Comparison of ENCODE assay signal across 8 cellular contexts in the genomic region with DNA sequence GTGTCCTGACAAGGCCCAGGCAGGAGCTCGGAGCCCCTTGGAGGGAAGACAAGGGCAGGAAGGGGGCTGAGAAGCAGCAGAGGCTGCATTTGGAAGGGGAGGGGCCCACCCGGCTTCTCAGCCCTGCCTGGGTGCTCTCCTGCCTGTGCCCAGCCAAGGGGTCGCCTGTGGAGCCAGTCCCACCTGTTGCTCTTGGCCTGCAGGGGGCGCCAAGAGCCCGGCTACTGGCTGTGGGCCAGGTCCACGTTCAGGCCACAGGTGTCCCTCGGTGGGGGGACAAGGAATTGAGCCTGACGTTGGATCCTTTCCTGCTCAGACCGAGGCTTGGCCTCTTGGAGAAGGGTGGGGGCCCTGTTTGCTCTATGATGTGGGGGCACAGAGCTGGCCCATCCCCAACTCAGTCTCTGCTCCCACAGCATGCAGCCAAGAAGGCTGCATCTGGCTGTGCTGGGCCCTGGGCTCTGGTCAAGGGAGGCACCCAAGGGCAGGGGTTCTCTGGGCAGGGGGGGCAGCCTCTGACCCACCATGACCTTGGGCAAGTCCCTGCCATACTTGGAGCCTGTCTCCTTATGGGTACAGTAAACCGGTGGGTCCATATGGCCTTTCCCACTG. TPM values are rescaled to one million over a fixed set of nuclear protein-coding genes. Genes with fewer than 3 reads are reported as not detected.
DNase-seq lines count a peak whose midpoint lies in the region; ATAC-seq and TF ChIP-seq lines count a peak whose summit lies in the region.

No MANE protein-coding gene starts in this region.

- TF ChIP-seq CTCF in fibroblast of mammary gland (conservative IDR thresholded peaks at IDR 0.05; ENCODE audit: control insufficient read depth, insufficient read depth, low read depth, low read length), result peak; percentile 54
- peak; percentile 43 to 79 (median 69) for TF ChIP-seq CTCF in gastrocnemius medialis (IDR thresholded peaks at IDR 0.05 in 4 of 5, conservative IDR thresholded peaks at IDR 0.05 in 1 of 5)

- H3K4me3 ChIP-seq in fibroblast of mammary gland (ENCODE audit: control insufficient read depth, low read depth, low read length) (no peak overlapping the region), gastrocnemius medialis (no peak overlapping the region)

- ATAC-seq in gastrocnemius medialis (peak in 1 of 2 donors; percentile 37), HG02798 (IDR thresholded peaks at IDR 0.05; ENCODE audit: poor library complexity, unreplicated experiment) (no peak), HG03520 (IDR thresholded peaks at IDR 0.05; ENCODE audit: unreplicated experiment) (no peak)

- no peaks in the 10 kb centered on the region for H3K36me3 ChIP-seq in gastrocnemius medialis

- TF ChIP-seq POLR2A in gastrocnemius medialis (IDR thresholded peaks at IDR 0.05), result no peak

- no peaks in the 10 kb centered on the region for H3K9me3 ChIP-seq in gastrocnemius medialis

- peaks cover 20 to 25% of the 10 kb centered on the region in 2 donors for H3K4me1 ChIP-seq in gastrocnemius medialis

- peak overlapping the region in 2 of 4 donors; percentile 69 to 79 for H3K27ac ChIP-seq in gastrocnemius medialis

- in situ Hi-C loops in gastrocnemius medialis (cut with MboI; ENCODE audit: low sequenced_read_pairs in 4 of 4), result no loop called here

- no peaks in the 10 kb centered on the region for H3K27me3 ChIP-seq in gastrocnemius medialis

- intact Hi-C loops in gastrocnemius medialis (cut with DNase I; ENCODE audit: low total_unique reads), result loop anchor here (10.0 kb wide), 1 partner anchor 143 kb away; no protein-coding TSS in a partner anchor

- DNase-seq in NCI-H1436 (lab: John Stamatoyannopoulos, UW), result peak; percentile 46
- DNase-seq in NCI-H1436 treated with DMSO at 0.1 percent for 48 hours (lab: John Stamatoyannopoulos, UW), result no peak
- DNase-seq in NCI-H345 treated with DMSO at 0.1 percent for 48 hours (lab: John Stamatoyannopoulos, UW; ENCODE audit: unreplicated experiment), result peak; percentile 14
- DNase-seq in activated T-cell treated with anti-CD3 and anti-CD28 coated beads for 1 hour (ENCODE audit: low read depth), result peak; percentile 40
- no peak for DNase-seq in fibroblast of mammary gland (ENCODE audit: low read depth)
- peak in 1 of 2 donors; percentile 25 for DNase-seq in gastrocnemius medialis

RNA-seq across cellular contexts. Expression of a gene that starts 10.9 kb away (rescaled TPM):
- 1 to 10 TPM in 1 of 4 donors, under 1 TPM in 1, not detected in 2; 0.42 to 1.1 TPM for total RNA-seq in gastrocnemius medialis

Comparison
In these comparisons a context has a peak if more than half of its experiments do, and no peak if none do; other contexts are left out.
1. DNase-seq: peak in NCI-H1436 (single experiment), NCI-H345 treated with DMSO at 0.1 percent for 48 hours (single experiment) and activated T-cell treated with anti-CD3 and anti-CD28 coated beads for 1 hour (single experiment); none in NCI-H1436 treated with DMSO at 0.1 percent for 48 hours (single experiment) and fibroblast of mammary gland (single experiment).